9 cellular contexts compared by ENCODE assay signal in genomic region chr11:120208777-120209176, GRCh38. TPM values are rescaled to one million over a fixed set of nuclear protein-coding genes. Genes with fewer than 3 reads are reported as not detected.
DNase-seq lines count a peak whose midpoint lies in the region; ATAC-seq and TF ChIP-seq lines count a peak whose summit lies in the region.
"Had no signal": no experiment of that assay in that cellular context is flagged by ENCODE, and none has a peak within 500 bp of the region (broad histone marks: within the 10 kb centered on the region; RNA-seq: fewer than 3 reads in every experiment).

No MANE protein-coding gene starts in this region.

- WGBS in psoas muscle, 3 donors = 49 to 56% (median 55%) methylated on average over 6 of the region's 6 CpGs

- no peaks in the 10 kb centered on the region for H3K9me3 ChIP-seq in psoas muscle
- H3K9me3 ChIP-seq: upper lobe of left lung had no signal

- H3K27me3 ChIP-seq in psoas muscle (ENCODE audit: insufficient read depth in 3 of 3, low read length in 2 of 3) = peaks cover 0 to 37% (median 3%) of the 10 kb centered on the region in 3 donors

- H3K27ac ChIP-seq in RWPE1 (peak overlapping the region; percentile 83), psoas muscle (peak overlapping the region; percentile 13)
- H3K27ac ChIP-seq: upper lobe of left lung had no signal

- DNase-seq in EL (peak; percentile 83), RWPE1 (ENCODE audit: low spot score) (peak; percentile 57), fibroblast of peridontal ligament (ENCODE audit: extremely low read depth) (peak; percentile 54), psoas muscle (peak; percentile 70 to 72), NCI-H146 treated with DMSO at 0.1 percent for 48 hours (lab: John Stamatoyannopoulos, UW; ENCODE audit: unreplicated experiment) (no peak)

- peak in 3 of 4 donors; percentile 41 to 52 (median 44) for ATAC-seq in psoas muscle
- no peak for ATAC-seq in GM19397 (IDR thresholded peaks at IDR 0.05; ENCODE audit: unreplicated experiment)
- ATAC-seq in HG03469 (IDR thresholded peaks at IDR 0.05; ENCODE audit: unreplicated experiment) = no peak
- no peak for ATAC-seq in GM21619 (IDR thresholded peaks at IDR 0.05; ENCODE audit: unreplicated experiment)

- no peaks in the 10 kb centered on the region for H3K36me3 ChIP-seq in psoas muscle (ENCODE audit: insufficient read depth in 1 of 2, low read depth in 1 of 2)
- H3K36me3 ChIP-seq: upper lobe of left lung had no signal

- peaks cover 9% of the 10 kb centered on the region for H3K4me1 ChIP-seq in psoas muscle

- CTCF ChIA-PET in RWPE1 (lab: Yijun Ruan, JAX) = no interaction called here

- no peak overlapping the region for H3K4me3 ChIP-seq in psoas muscle
- H3K4me3 ChIP-seq: upper lobe of left lung had no signal

- POLR2A ChIA-PET in RWPE1 (lab: Yijun Ruan, JAX; ENCODE audit: low non-redundant PET) = no interaction called here

- TF ChIP-seq CTCF in RWPE1 (conservative IDR thresholded peaks at IDR 0.05; ENCODE audit: low read depth) (no peak), psoas muscle (IDR thresholded peaks at IDR 0.05) (no peak)

- intact Hi-C loops in psoas muscle (cut with DNase I) = no loop called here

RNA-seq across cellular contexts. Expression of gene OAF, which starts 2.1 kb away (rescaled TPM):
- total RNA-seq in psoas muscle = 10 to 100 TPM in 2 of 4 donors, 1 to 10 TPM in 2; 5.6 to 15.3 (median 9.4) TPM
- polyA plus RNA-seq in psoas muscle = 1 to 10 TPM; 3.2 to 9.0 (median 8.1) TPM

RNA-seq across cellular contexts. Expression of gene POU2F3, which starts 31.2 kb away (rescaled TPM):
- total RNA-seq in psoas muscle = not detected
- not detected for polyA plus RNA-seq in psoas muscle

Comparison
In these comparisons a context has a peak if more than half of its experiments do, and no peak if none do; other contexts are left out.
1. ATAC-seq: peak in psoas muscle (3 of 4); none in GM19397 (single experiment), HG03469 (single experiment) and GM21619 (single experiment).